ENCODE assay signal across 1 cellular context in genomic region chrX:70124678-70125077, GRCh38.
TF ChIP-seq lines count a peak whose summit lies in the region.

No MANE protein-coding gene starts in this region.

TF ChIP-seq in K562, 482 proteins besides CTCF, POLR2A, EP300 and RAD21 (continued from another document):
- TF ChIP-seq MAFG (tag; conservative IDR thresholded peaks at IDR 0.05), result peak; percentile 23; the same call in 1 of the 2 replicates
- TF ChIP-seq C11orf30 (IDR thresholded peaks at IDR 0.05; ENCODE audit: low read depth), result peak; percentile 37
- TF ChIP-seq ZNF324 (CRISPR knock-in tag; IDR thresholded peaks at IDR 0.05), result no peak
